20 cellular contexts compared by ENCODE assay signal in the genomic region with DNA sequence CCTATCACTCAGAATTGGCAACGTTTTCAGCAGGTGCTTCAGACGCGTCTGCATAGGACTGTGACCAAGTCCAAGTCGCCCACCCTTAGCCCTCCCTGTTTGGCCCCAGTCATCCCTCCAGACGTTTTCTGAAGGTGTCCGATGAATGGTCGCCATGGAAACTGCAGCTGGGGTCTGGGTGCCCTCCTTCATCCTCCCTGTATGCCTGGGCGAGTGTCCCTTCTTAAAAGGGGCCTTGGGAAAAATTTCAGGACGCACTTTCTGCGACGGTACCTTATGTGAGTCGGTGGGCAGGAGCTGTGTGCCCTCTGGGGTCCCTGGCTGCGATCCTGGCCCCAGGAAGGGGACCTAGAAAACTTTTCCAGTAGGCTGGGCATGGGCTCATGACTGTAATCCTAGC. TPM values are rescaled to one million over a fixed set of nuclear protein-coding genes. Genes with fewer than 3 reads are reported as not detected.
DNase-seq lines count a peak whose midpoint lies in the region; ATAC-seq, FAIRE-seq and TF ChIP-seq lines count a peak whose summit lies in the region.
"Had no signal": no experiment of that assay in that cellular context is flagged by ENCODE, and none has a peak within 500 bp of the region (broad histone marks: within the 10 kb centered on the region; RNA-seq: fewer than 3 reads in every experiment).

No MANE protein-coding gene starts in this region.

- H4K20me1 ChIP-seq in K562 (replicated peaks; ENCODE audit: control insufficient read depth, insufficient read depth, low read length), result no peaks in the 10 kb centered on the region

- POLR2A ChIA-PET in K562 (lab: Yijun Ruan, JAX), result no interaction called here

- no peak for TF ChIP-seq RAD21 in K562 (CRISPR knock-in tag; conservative IDR thresholded peaks at IDR 0.05 in 1 of 2, IDR thresholded peaks at IDR 0.05 in 1 of 2)

- 0 out of 2 replicates have a peak, but pooled peaks cover 6% of the 10 kb centered on the region for H3K9me3 ChIP-seq in K562 (replicated peaks; ENCODE audit: control insufficient read depth, insufficient read depth, low read depth, low read length)
- H3K9me3 ChIP-seq in spleen, result no peaks in the 10 kb centered on the region
- no peaks in the 10 kb centered on the region for H3K9me3 ChIP-seq in gastroesophageal sphincter
- H3K9me3 ChIP-seq: BE2C had no signal

- no peaks in the 10 kb centered on the region for H3K36me3 ChIP-seq in K562 (ENCODE audit: control insufficient read depth, insufficient read depth, low read length)
- peaks cover 0 to 38% (median 5%) of the 10 kb centered on the region in 6 donors for H3K36me3 ChIP-seq in spleen
- no peaks in the 10 kb centered on the region for H3K36me3 ChIP-seq in gastroesophageal sphincter
- H3K36me3 ChIP-seq: BE2C had no signal

- no peaks in the 10 kb centered on the region for H3K79me2 ChIP-seq in K562 (ENCODE audit: control insufficient read depth, insufficient read depth, low read length)

- no TSS peak for BruUV-seq in K562 (replicated peaks; lab: Mats Ljungman, UMichigan)

- 47% methylated on average over 13 of the region's 13 CpGs for WGBS in K562 (ENCODE audit: insufficient coverage, low coverage, missing lambda C conversion rate)
- 79 to 90% (median 85%) methylated on average over 13 of the region's 13 CpGs for WGBS in spleen, 5 donors
- WGBS in gastroesophageal sphincter (ENCODE audit: low coverage in 1 of 2), 2 donors, result 34 to 57% methylated on average over 5 of the region's 13 CpGs

- DNase-seq in AG20443 (ENCODE audit: low spot score) (peak; percentile 7), D721Med (ENCODE audit: insufficient read length, low spot score) (peak; percentile 6), K562 (ENCODE audit: extremely low read depth in 1 of 4, low spot score in 3 of 4) (no peak), spleen (peak; percentile 37), iPS-NIHi7 (ENCODE audit: extremely low spot score) (no peak)
- DNase-seq: BE2C; C1 segment of cervical spinal cord; CD4-positive, CD25-positive, alpha-beta regulatory T cell; CD8-positive, alpha-beta memory T cell; COR-L47; DMS153; DMS79; GDM1; H9 had no signal

- H3K27me3 ChIP-seq in K562 (ENCODE audit: control insufficient read depth in 2 of 2, insufficient read depth in 2 of 2, low read length in 2 of 2), result no peaks in the 10 kb centered on the region
- no peaks in the 10 kb centered on the region for H3K27me3 ChIP-seq in spleen (replicated peaks in 1 of 7)
- H3K27me3 ChIP-seq in gastroesophageal sphincter, result no peaks in the 10 kb centered on the region
- H3K27me3 ChIP-seq: BE2C had no signal

- ATAC-seq in K562 (no peak), gastroesophageal sphincter (no peak)
- ATAC-seq: GM12878, HepG2 had no signal

- no peak overlapping the region for H3K4me2 ChIP-seq in K562 (ENCODE audit: insufficient read depth, low read length)

- intact Hi-C loops in K562 (cut with micrococcal nuclease) (no loop called here), spleen (cut with DNase I; ENCODE audit: low total_unique reads) (no loop called here)

- TF ChIP-seq CTCF in D721Med (IDR thresholded peaks at IDR 0.05; ENCODE audit: insufficient read depth, missing control alignments), result no peak
- TF ChIP-seq CTCF in K562 (IDR thresholded peaks at IDR 0.05 in 2 of 3, conservative IDR thresholded peaks at IDR 0.05 in 1 of 3; ENCODE audit: insufficient read depth in 2 of 3, low read depth in 1 of 3, low read length in 3 of 3), result no peak
- no peak for TF ChIP-seq CTCF in spleen (IDR thresholded peaks at IDR 0.05 in 8 of 11, conservative IDR thresholded peaks at IDR 0.05 in 3 of 11)
- TF ChIP-seq CTCF in gastroesophageal sphincter (IDR thresholded peaks at IDR 0.05), result no peak

- H2AFZ ChIP-seq in K562 (ENCODE audit: low read depth, low read length), result no peak overlapping the region

- H3K27ac ChIP-seq in K562 (ENCODE audit: extremely low read depth, low read depth, low read length), result no peak overlapping the region
- H3K27ac ChIP-seq in spleen, result no peak overlapping the region
- H3K27ac ChIP-seq in gastroesophageal sphincter, result no peak overlapping the region

- H3K9me1 ChIP-seq in K562 (ENCODE audit: control insufficient read depth, insufficient read depth, low read length), result no peaks in the 10 kb centered on the region

- FAIRE-seq in D721Med (lab: Jason Lieb, UNC) (no peak), K562 (lab: Jason Lieb, UNC) (no peak)
- FAIRE-seq: GM12878, GM19239, H1, HepG2, HTR-8/SVneo had no signal

- no peak overlapping the region for H3K9ac ChIP-seq in K562 (ENCODE audit: insufficient read depth in 1 of 2, low read depth in 2 of 2, low read length in 2 of 2)

- TF ChIP-seq POLR2A in K562 (conservative IDR thresholded peaks at IDR 0.05), result no peak
- no peak for TF ChIP-seq POLR2A in spleen (IDR thresholded peaks at IDR 0.05)
- no peak for TF ChIP-seq POLR2A in gastroesophageal sphincter (IDR thresholded peaks at IDR 0.05)

- CTCF ChIA-PET in K562 (lab: Yijun Ruan, JAX; ENCODE audit: low intra/inter-chr PET ratio), result no interaction called here

- in situ Hi-C loops in K562 (cut with MboI), result no loop called here

- H3K4me3 ChIP-seq in K562 (no peak overlapping the region), spleen (no peak overlapping the region), gastroesophageal sphincter (no peak overlapping the region)
- H3K4me3 ChIP-seq: GM12878 had no signal

- H3K4me1 ChIP-seq in K562 (replicated peaks in 1 of 2; ENCODE audit: control insufficient read depth in 2 of 2, insufficient read depth in 2 of 2, low read length in 2 of 2) (peaks cover 2 to 15% of the 10 kb centered on the region in 2 experiments; a peak in 2 of 5 replicates), spleen (peaks cover 0 to 14% (median 12%) of the 10 kb centered on the region in 6 donors), gastroesophageal sphincter (peaks cover 0 to 13% (median 10%) of the 10 kb centered on the region in 3 donors)
- H3K4me1 ChIP-seq: BE2C had no signal

- TF ChIP-seq EP300 in K562 (IDR thresholded peaks at IDR 0.05; ENCODE audit: low read length) (no peak), gastroesophageal sphincter (IDR thresholded peaks at IDR 0.05) (no peak)

RNA-seq across cellular contexts. Expression of a gene that starts 25.1 kb away (rescaled TPM):
- 35.1 and 100 TPM in 2 replicates for total RNA-seq in K562 (2011; cell fraction: chromatin; rRNA removed; ENCODE audit: low replicate concordance)
- total RNA-seq in K562 (2011; cell fraction: nucleolus; rRNA removed), result 56.7 and 73.5 TPM in 2 replicates
- total RNA-seq in K562 (2011; cell fraction: nucleoplasm; rRNA removed), result 48.1 and 50.2 TPM in 2 replicates
- total RNA-seq in K562 (2014; rRNA removed) (19.3 and 21.6 TPM in 2 replicates), K562 (2014; rRNA removed; fragmentation: Illumina TruSeq; extraction: Trizol) (5.3 and 6.6 TPM in 2 replicates), K562 (2015; rRNA removed; fragmentation: Illumina TruSeq; extraction: Trizol) (10.1 and 11.6 TPM in 2 replicates), K562 (2021) (33.8 and 34.0 TPM in 2 replicates), spleen (100 to 1,000 TPM; 145 to 288 (median 218) TPM), gastroesophageal sphincter (10 to 100 TPM; 61.3 to 98.1 (median 70.8) TPM)
- polyA plus RNA-seq in K562 (2011; rRNA removed) (8.1 and 12.5 TPM in 2 replicates), K562 (2014; fragmentation: Illumina TruSeq; extraction: Trizol) (11.4 and 18.0 TPM in 2 replicates), K562 (2014; fragmentation: Nextera tagmentation; extraction: Ambion mirVana) (under 1 TPM; 0.59 to 0.63 TPM), K562 (2014; rRNA removed) (14.2 and 14.7 TPM in 2 replicates), spleen (100 to 1,000 TPM in 1 of 3 donors, 10 to 100 TPM in 2; 50.6 to 122 (median 83.3) TPM)
- polyA plus RNA-seq in K562 (2011; cell fraction: cytosol; rRNA removed), result 14.8 and 16.0 TPM in 2 replicates
- 28.1 and 46.7 TPM in 2 replicates for polyA plus RNA-seq in K562 (2011; cell fraction: nucleus; rRNA removed)
- 27.2 and 62.0 TPM in 2 replicates for polyA plus RNA-seq in K562 (2012)
- 5.9 and 7.1 TPM in 2 replicates for polyA minus RNA-seq in K562 (2011; rRNA and poly(A)+ RNA removed)
- polyA minus RNA-seq in K562 (2011; cell fraction: cytosol; rRNA and poly(A)+ RNA removed), result 16.4 and 27.7 TPM in 2 replicates
- 15.1 and 18.4 TPM in 2 replicates for polyA minus RNA-seq in K562 (2011; cell fraction: nucleus; rRNA and poly(A)+ RNA removed)

RNA-seq across cellular contexts. Expression of a gene that starts 25.2 kb away (rescaled TPM):
- total RNA-seq in K562 (2011; cell fraction: chromatin; rRNA removed; ENCODE audit: low replicate concordance), result 11.3 and 29.1 TPM in 2 replicates
- 26.8 and 27.0 TPM in 2 replicates for total RNA-seq in K562 (2011; cell fraction: nucleolus; rRNA removed)
- total RNA-seq in K562 (2011; cell fraction: nucleoplasm; rRNA removed), result 13.4 and 19.2 TPM in 2 replicates
- 19.7 and 21.3 TPM in 2 replicates for total RNA-seq in K562 (2014; rRNA removed)
- total RNA-seq in K562 (2014; rRNA removed; fragmentation: Illumina TruSeq; extraction: Trizol), result 3.1 and 4.0 TPM in 2 replicates
- total RNA-seq in K562 (2015; rRNA removed; fragmentation: Illumina TruSeq; extraction: Trizol), result 9.3 and 9.5 TPM in 2 replicates
- total RNA-seq in K562 (2021), result 16.7 and 17.7 TPM in 2 replicates
- polyA plus RNA-seq in K562 (2011; rRNA removed), result 4.2 and 4.7 TPM in 2 replicates
- 7.6 and 13.2 TPM in 2 replicates for polyA plus RNA-seq in K562 (2011; cell fraction: cytosol; rRNA removed)
- 9.2 and 15.7 TPM in 2 replicates for polyA plus RNA-seq in K562 (2011; cell fraction: nucleus; rRNA removed)
- polyA plus RNA-seq in K562 (2012), result 11.6 and 12.0 TPM in 2 replicates
- 3.9 and 9.8 TPM in 2 replicates for polyA plus RNA-seq in K562 (2014; fragmentation: Illumina TruSeq; extraction: Trizol)
- polyA plus RNA-seq in K562 (2014; fragmentation: Nextera tagmentation; extraction: Ambion mirVana), result 1 to 10 TPM in 1 of 2 experiments, under 1 TPM in 1; 0.52 to 2.9 TPM
- polyA plus RNA-seq in K562 (2014; rRNA removed), result 13.9 and 17.5 TPM in 2 replicates
- 3.3 and 3.6 TPM in 2 replicates for polyA minus RNA-seq in K562 (2011; rRNA and poly(A)+ RNA removed)
- polyA minus RNA-seq in K562 (2011; cell fraction: cytosol; rRNA and poly(A)+ RNA removed), result 3.4 and 9.1 TPM in 2 replicates
- 9.2 and 11.2 TPM in 2 replicates for polyA minus RNA-seq in K562 (2011; cell fraction: nucleus; rRNA and poly(A)+ RNA removed)
- total RNA-seq in spleen, result 10 to 100 TPM in 6 of 7 donors, 1 to 10 TPM in 1; 6.4 to 15.7 (median 12.9) TPM
- polyA plus RNA-seq in spleen, result 10 to 100 TPM; 17.0 to 19.5 (median 19.0) TPM
- total RNA-seq in gastroesophageal sphincter, result 10 to 100 TPM in 3 of 4 donors, 1 to 10 TPM in 1; 8.8 to 19.8 (median 15.5) TPM

RNA-seq across cellular contexts. Expression of a gene that starts 30.7 kb away (rescaled TPM):
- total RNA-seq in K562 (2011; cell fraction: chromatin; rRNA removed; ENCODE audit: low replicate concordance), result 35.0 and 62.7 TPM in 2 replicates
- total RNA-seq in K562 (2011; cell fraction: nucleolus; rRNA removed), result 22.1 and 27.2 TPM in 2 replicates
- total RNA-seq in K562 (2011; cell fraction: nucleoplasm; rRNA removed), result 28.1 and 38.2 TPM in 2 replicates
- total RNA-seq in K562 (2014; rRNA removed) (8.9 and 9.6 TPM in 2 replicates), K562 (2014; rRNA removed; fragmentation: Illumina TruSeq; extraction: Trizol) (17.4 TPM in 2 replicates), K562 (2015; rRNA removed; fragmentation: Illumina TruSeq; extraction: Trizol) (11.7 and 14.4 TPM in 2 replicates), K562 (2021) (12.0 and 13.2 TPM in 2 replicates), spleen (10 to 100 TPM; 27.8 to 64.9 (median 33.4) TPM), gastroesophageal sphincter (10 to 100 TPM; 16.7 to 29.7 (median 20.4) TPM)
- polyA plus RNA-seq in K562 (2011; rRNA removed) (15.8 and 16.9 TPM in 2 replicates), K562 (2014; fragmentation: Illumina TruSeq; extraction: Trizol) (18.9 and 22.7 TPM in 2 replicates), K562 (2014; fragmentation: Nextera tagmentation; extraction: Ambion mirVana) (10 to 100 TPM in 1 of 2 experiments, 1 to 10 TPM in 1; 7.8 to 13.1 TPM), K562 (2014; rRNA removed) (8.2 and 11.9 TPM in 2 replicates), spleen (10 to 100 TPM in 1 of 3 donors, 1 to 10 TPM in 2; 6.8 to 11.1 (median 7.3) TPM)
- 8.4 and 13.9 TPM in 2 replicates for polyA plus RNA-seq in K562 (2011; cell fraction: cytosol; rRNA removed)
- polyA plus RNA-seq in K562 (2011; cell fraction: nucleus; rRNA removed), result 8.4 and 10.8 TPM in 2 replicates
- polyA plus RNA-seq in K562 (2012), result 12.4 and 13.7 TPM in 2 replicates
- polyA minus RNA-seq in K562 (2011; rRNA and poly(A)+ RNA removed), result 18.1 and 24.3 TPM in 2 replicates
- polyA minus RNA-seq in K562 (2011; cell fraction: cytosol; rRNA and poly(A)+ RNA removed), result 14.1 and 22.8 TPM in 2 replicates
- polyA minus RNA-seq in K562 (2011; cell fraction: nucleus; rRNA and poly(A)+ RNA removed), result 5.5 and 12.9 TPM in 2 replicates

RNA-seq across cellular contexts. Expression of a gene that starts 30.8 kb away (rescaled TPM):
- total RNA-seq in K562 (2011; cell fraction: chromatin; rRNA removed; ENCODE audit: low replicate concordance), result 18.1 and 24.6 TPM in 2 replicates
- total RNA-seq in K562 (2011; cell fraction: nucleolus; rRNA removed), result 16.8 and 18.8 TPM in 2 replicates
- 15.3 and 17.7 TPM in 2 replicates for total RNA-seq in K562 (2011; cell fraction: nucleoplasm; rRNA removed)
- total RNA-seq in K562 (2014; rRNA removed), result 4.5 and 6.2 TPM in 2 replicates
- 8.0 and 8.3 TPM in 2 replicates for total RNA-seq in K562 (2014; rRNA removed; fragmentation: Illumina TruSeq; extraction: Trizol)
- total RNA-seq in K562 (2015; rRNA removed; fragmentation: Illumina TruSeq; extraction: Trizol), result 5.1 and 6.2 TPM in 2 replicates
- 6.7 and 7.1 TPM in 2 replicates for total RNA-seq in K562 (2021)
- 3.2 and 4.4 TPM in 2 replicates for polyA plus RNA-seq in K562 (2011; rRNA removed)
- 1.4 and 2.6 TPM in 2 replicates for polyA plus RNA-seq in K562 (2011; cell fraction: cytosol; rRNA removed)
- polyA plus RNA-seq in K562 (2011; cell fraction: nucleus; rRNA removed), result 2.0 and 3.0 TPM in 2 replicates
- 1.1 and 2.4 TPM in 2 replicates for polyA plus RNA-seq in K562 (2012)
- polyA plus RNA-seq in K562 (2014; fragmentation: Illumina TruSeq; extraction: Trizol), result 2.4 TPM in 2 replicates
- polyA plus RNA-seq in K562 (2014; fragmentation: Nextera tagmentation; extraction: Ambion mirVana), result 1 to 10 TPM in 1 of 2 experiments, under 1 TPM in 1; 0.90 to 1.5 TPM
- polyA plus RNA-seq in K562 (2014; rRNA removed), result 1.9 and 2.2 TPM in 2 replicates
- 19.0 and 20.4 TPM in 2 replicates for polyA minus RNA-seq in K562 (2011; rRNA and poly(A)+ RNA removed)
- polyA minus RNA-seq in K562 (2011; cell fraction: cytosol; rRNA and poly(A)+ RNA removed), result 6.7 and 7.1 TPM in 2 replicates
- polyA minus RNA-seq in K562 (2011; cell fraction: nucleus; rRNA and poly(A)+ RNA removed), result 7.1 and 8.6 TPM in 2 replicates
- 10 to 100 TPM; 11.6 to 21.7 (median 15.4) TPM for total RNA-seq in spleen
- polyA plus RNA-seq in spleen, result 1 to 10 TPM in 1 of 3 donors, under 1 TPM in 2; 0.77 to 1.1 (median 0.93) TPM
- 1 to 10 TPM; 5.1 to 8.6 (median 6.7) TPM for total RNA-seq in gastroesophageal sphincter

RNA-seq across cellular contexts. Expression of a gene that starts 40.2 kb away (rescaled TPM):
- total RNA-seq in K562 (2011; cell fraction: chromatin; rRNA removed; ENCODE audit: low replicate concordance), result 194 and 333 TPM in 2 replicates
- 225 and 240 TPM in 2 replicates for total RNA-seq in K562 (2011; cell fraction: nucleolus; rRNA removed)
- 169 and 186 TPM in 2 replicates for total RNA-seq in K562 (2011; cell fraction: nucleoplasm; rRNA removed)
- total RNA-seq in K562 (2014; rRNA removed) (90.2 and 99.2 TPM in 2 replicates), K562 (2014; rRNA removed; fragmentation: Illumina TruSeq; extraction: Trizol) (55.7 and 56.5 TPM in 2 replicates), K562 (2015; rRNA removed; fragmentation: Illumina TruSeq; extraction: Trizol) (61.0 and 62.6 TPM in 2 replicates), K562 (2021) (94.8 and 98.8 TPM in 2 replicates), spleen (100 to 1,000 TPM in 3 of 7 donors, 10 to 100 TPM in 4; 86.8 to 158 (median 96.0) TPM), gastroesophageal sphincter (100 to 1,000 TPM in 1 of 4 donors, 10 to 100 TPM in 3; 77.3 to 122 (median 92.1) TPM)
- polyA plus RNA-seq in K562 (2011; rRNA removed) (81.0 and 120 TPM in 2 replicates), K562 (2014; fragmentation: Illumina TruSeq; extraction: Trizol) (79.9 and 80.2 TPM in 2 replicates), K562 (2014; fragmentation: Nextera tagmentation; extraction: Ambion mirVana) (10 to 100 TPM; 47.1 to 54.1 TPM), K562 (2014; rRNA removed) (102 and 110 TPM in 2 replicates), spleen (10 to 100 TPM; 55.1 to 76.6 (median 59.3) TPM)
- 115 and 125 TPM in 2 replicates for polyA plus RNA-seq in K562 (2011; cell fraction: cytosol; rRNA removed)
- polyA plus RNA-seq in K562 (2011; cell fraction: nucleus; rRNA removed), result 302 and 412 TPM in 2 replicates
- polyA plus RNA-seq in K562 (2012), result 88.5 and 115 TPM in 2 replicates
- 69.4 and 78.7 TPM in 2 replicates for polyA minus RNA-seq in K562 (2011; rRNA and poly(A)+ RNA removed)
- polyA minus RNA-seq in K562 (2011; cell fraction: cytosol; rRNA and poly(A)+ RNA removed), result 37.6 and 59.2 TPM in 2 replicates
- 49.7 and 82.8 TPM in 2 replicates for polyA minus RNA-seq in K562 (2011; cell fraction: nucleus; rRNA and poly(A)+ RNA removed)

Comparison
In these comparisons a context has a peak if more than half of its experiments do, and no peak if none do; other contexts are left out.
1. DNase-seq: peak in AG20443 (single experiment), D721Med (single experiment) and spleen (single experiment); none in K562 (0 of 4) and iPS-NIHi7 (single experiment).